8 cellular contexts compared by ENCODE assay signal in the genomic region with DNA sequence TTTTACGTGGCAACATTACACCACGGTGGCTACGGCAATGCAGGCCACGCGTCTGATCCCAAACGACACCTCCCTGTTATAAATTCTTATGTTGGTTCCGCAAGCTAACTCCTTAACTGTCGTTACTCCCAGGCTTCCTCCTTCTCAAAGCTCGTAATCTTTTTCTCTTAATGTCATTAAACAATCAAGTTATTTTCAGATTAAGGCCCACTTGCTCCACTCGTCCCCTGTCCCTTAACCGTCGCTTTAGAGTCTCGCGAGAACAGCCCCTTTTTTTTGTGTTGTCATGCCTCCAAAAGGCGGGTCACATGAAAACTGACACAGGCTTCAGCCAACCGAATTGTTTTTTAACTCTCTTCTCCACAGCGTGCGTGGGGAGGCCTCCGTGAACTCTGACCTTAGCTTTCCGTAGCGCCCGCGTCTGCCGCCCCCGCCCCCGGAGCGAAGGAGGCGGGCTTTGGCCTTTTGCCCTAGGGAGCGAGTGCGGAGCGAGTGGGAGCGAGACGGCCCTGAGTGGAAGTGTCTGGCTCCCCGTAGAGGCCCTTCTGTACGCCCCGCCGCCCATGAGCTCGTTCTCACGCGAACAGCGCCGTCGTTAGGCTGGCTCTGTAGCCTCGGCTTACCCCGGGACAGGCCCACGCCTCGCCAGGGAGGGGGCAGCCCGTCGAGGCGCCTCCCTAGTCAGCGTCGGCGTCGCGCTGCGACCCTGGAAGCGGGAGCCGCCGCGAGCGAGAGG. TPM values are rescaled to one million over a fixed set of nuclear protein-coding genes. Genes with fewer than 3 reads are reported as not detected.
DNase-seq lines count a peak whose midpoint lies in the region; ATAC-seq and TF ChIP-seq lines count a peak whose summit lies in the region.

A gene (plus strand): TSS at position 463 of the 736 bp plus-strand sequence. CDS start 360 bp downstream, outside the sequence.

- H3K4me3 ChIP-seq in testis, result peak within 1 kb of the TSS; percentile 86 to 90

- peak; percentile 92 for DNase-seq in GM10248 (ENCODE audit: extremely low spot score)
- DNase-seq in NCI-H1092 treated with DMSO at 0.1 percent for 48 hours (lab: John Stamatoyannopoulos, UW), result peak; percentile 99
- DNase-seq in SKM-1 (lab: John Stamatoyannopoulos, UW; ENCODE audit: unreplicated experiment), result peak; percentile 73
- peak; percentile 100 for DNase-seq in glomerular endothelial cell (ENCODE audit: extremely low read depth, low read depth, low spot score)
- peak; percentile 91 for DNase-seq in omental fat pad (ENCODE audit: low spot score)
- peak; percentile 98 for DNase-seq in testis

- intact Hi-C loops in testis (cut with DNase I; ENCODE audit: low total_unique reads), result no loop called here

- H3K4me1 ChIP-seq in testis, result peaks cover 17% of the 10 kb centered on the region

- H3K27me3 Mint-ChIP-seq in activated naive CD8-positive, alpha-beta T cell, result no peaks in the 10 kb centered on the region

- H3K27me3 ChIP-seq in testis, result no peaks in the 10 kb centered on the region

- peak within 1 kb of the TSS; percentile 98 for H3K4me3 Mint-ChIP-seq in activated naive CD8-positive, alpha-beta T cell

- peak; percentile 65 for TF ChIP-seq POLR2A in testis (IDR thresholded peaks at IDR 0.05)

- POLR2A ChIA-PET in GM10248 (lab: Yijun Ruan, JAX), result interaction anchor here (0.6 to 1.3 kb wide), 3 partner anchors 10 to 24 kb away, joined by 3 to 9 read pairs (median 5); no protein-coding TSS in a partner anchor

- CTCF ChIA-PET in GM10248 (lab: Yijun Ruan, JAX), result interaction anchor here (1.0 to 2.8 kb wide), 9 partner anchors 10 to 87 kb away, joined by 3 to 11 read pairs (median 4); no protein-coding TSS in a partner anchor

- ATAC-seq in HG02623 (IDR thresholded peaks at IDR 0.05; ENCODE audit: unreplicated experiment), result peak; percentile 73
- peak; percentile 95 for ATAC-seq in omental fat pad (ENCODE audit: low FRiP score)

- H3K36me3 ChIP-seq in testis (ENCODE audit: low read depth, missing control alignments), result no peaks in the 10 kb centered on the region

- peak within 1 kb of the TSS; percentile 100 for H3K27ac Mint-ChIP-seq in activated naive CD8-positive, alpha-beta T cell

- no peaks in the 10 kb centered on the region for H3K9me3 ChIP-seq in testis

- peak within 1 kb of the TSS; percentile 97 to 100 for H3K27ac ChIP-seq in testis

- WGBS in testis, 2 donors, result 0 to 1% methylated on average over 17 to 45 of the region's 61 CpGs

- TF ChIP-seq CTCF in GM10248 (IDR thresholded peaks at IDR 0.05; ENCODE audit: control extremely low read depth, extremely low read depth, low read depth, missing control alignments), result peak; percentile 18
- TF ChIP-seq CTCF in omental fat pad (IDR thresholded peaks at IDR 0.05), result no peak
- no peak for TF ChIP-seq CTCF in testis (IDR thresholded peaks at IDR 0.05)

- peaks cover 44% of the 10 kb centered on the region for H3K4me1 Mint-ChIP-seq in activated naive CD8-positive, alpha-beta T cell (ENCODE audit: low read depth)

- no peaks in the 10 kb centered on the region for H3K9me3 Mint-ChIP-seq in activated naive CD8-positive, alpha-beta T cell (ENCODE audit: low read depth)

- H3K36me3 Mint-ChIP-seq in activated naive CD8-positive, alpha-beta T cell, result peaks cover 5% of the 10 kb centered on the region

RNA-seq across cellular contexts. Expression of the gene that starts here (rescaled TPM):
- 53.5 and 57.6 TPM in 2 replicates for total RNA-seq in glomerular endothelial cell
- total RNA-seq in omental fat pad, result 10 to 100 TPM; 48.1 to 81.7 (median 57.3) TPM
- 100 to 1,000 TPM; 125 to 131 TPM for total RNA-seq in testis
- polyA plus RNA-seq in testis (ENCODE audit: insufficient read depth, low read depth, low replicate concordance), result 88.4 TPM

Comparison
In these comparisons a context has a peak if more than half of its experiments do, and no peak if none do; other contexts are left out.
1. Peak in every context shown above with its lines: DNase-seq, ATAC-seq, H3K4me3 ChIP-seq and H3K27ac ChIP-seq.